ENCODE assay signal across 29 cellular contexts in the genomic region with DNA sequence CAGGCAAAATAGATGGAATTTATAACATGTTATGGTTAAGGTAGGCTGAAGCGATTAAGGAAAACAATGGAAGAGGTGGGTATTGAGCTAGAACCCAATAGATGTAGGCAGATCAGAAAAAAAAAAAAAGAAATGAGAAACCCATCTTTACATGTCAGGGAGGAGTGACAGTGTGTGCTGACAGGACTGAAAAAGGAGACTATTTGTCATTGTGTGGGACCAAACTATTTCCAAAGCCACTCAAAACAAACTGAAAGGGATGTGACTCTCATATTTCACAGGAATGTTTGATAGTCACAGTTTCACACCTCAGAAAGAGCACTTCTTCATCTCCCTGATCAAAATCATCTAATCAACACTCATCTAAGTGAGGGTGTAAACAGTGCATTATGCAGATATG.
"Had no signal": no experiment of that assay in that cellular context is flagged by ENCODE, and none has a peak within 500 bp of the region (broad histone marks: within the 10 kb centered on the region; RNA-seq: fewer than 3 reads in every experiment).

No MANE protein-coding gene starts in this region.

- DNase-seq: naive thymus-derived CD4-positive, alpha-beta T cell; natural killer cell; nucleus accumbens; pancreas; psoas muscle; right cardiac atrium; right lobe of liver; sigmoid colon; small intestine; stimulated activated CD4-positive, alpha-beta T cell treated with anti-CD3 and anti-CD28 coated beads, Interleukin-15, amount 100 ng/mL, for 24 hours; stimulated activated CD4-positive, alpha-beta T cell treated with anti-CD3 and anti-CD28 coated beads, Interleukin-2, amount 100 ng/mL, for 24 hours; stimulated activated CD4-positive, alpha-beta T cell treated with anti-CD3 and anti-CD28 coated beads, Interleukin-2, amount 100 ng/mL, for 48 hours; stimulated activated CD4-positive, alpha-beta T cell treated with anti-CD3 and anti-CD28 coated beads, Interleukin-4, amount 100 ng/mL, for 24 hours; stimulated activated naive CD4-positive, alpha-beta T cell; stimulated activated naive CD8-positive, alpha-beta T cell treated with anti-CD3 and anti-CD28 coated beads, Interleukin-15, amount 100 ng/mL, for 72 hours; stimulated activated naive CD8-positive, alpha-beta T cell treated with anti-CD3 and anti-CD28 coated beads, Interleukin-15, Interleukin-2, amounts not matched to agents 100 U/mL and 50 U/mL, for 24 hours; substantia nigra; testis; tibial artery; transverse colon; upper lobe of right lung; uterus had no signal

- ATAC-seq: naive thymus-derived CD4-positive, alpha-beta T cell; natural killer cell; pancreas; psoas muscle; right cardiac atrium; right lobe of liver; stimulated activated memory B cell treated with anti-CD40 and anti-IgM and Interleukin-4, amounts not matched to agents 10 μg/mL and 1 μg/mL and 100 μg/mL, for 72 hours; stimulated activated naive CD8-positive, alpha-beta T cell treated with anti-CD3 and anti-CD28 coated beads, Interleukin-15, amount 100 ng/mL, for 72 hours; stimulated activated naive CD8-positive, alpha-beta T cell treated with anti-CD3 and anti-CD28 coated beads, Interleukin-15, Interleukin-2, amounts not matched to agents 100 U/mL and 50 U/mL, for 24 hours; upper lobe of right lung had no signal

- H3K27ac Mint-ChIP-seq: naive thymus-derived CD4-positive, alpha-beta T cell; natural killer cell; nephron; progenitor cell of endocrine pancreas; stimulated activated memory B cell treated with anti-CD40 and anti-IgM and Interleukin-4, amounts not matched to agents 10 μg/mL and 1 μg/mL and 100 μg/mL, for 72 hours; stimulated activated naive CD8-positive, alpha-beta T cell treated with anti-CD3 and anti-CD28 coated beads, Interleukin-15, amount 100 ng/mL, for 72 hours; type B pancreatic cell had no signal

- H3K27me3 Mint-ChIP-seq: progenitor cell of endocrine pancreas; stimulated activated memory B cell treated with anti-CD40 and anti-IgM and Interleukin-4, amounts not matched to agents 10 μg/mL and 1 μg/mL and 100 μg/mL, for 72 hours had no signal

- H3K27me3 ChIP-seq: neutrophil, pancreas, right lobe of liver, sigmoid colon, testis, tibial artery, transverse colon, upper lobe of right lung, uterus had no signal

- H3K4me3 ChIP-seq: psoas muscle, right lobe of liver, sigmoid colon, suprapubic skin, testis, tibial artery, transverse colon, upper lobe of right lung, uterus had no signal

- FAIRE-seq: pancreas, small intestine had no signal

- H3K27ac ChIP-seq: neutrophil, pancreas, psoas muscle, right lobe of liver, sigmoid colon, suprapubic skin, testis, tibial artery, transverse colon, upper lobe of right lung, uterus had no signal

- H3K4me3 Mint-ChIP-seq: naive thymus-derived CD4-positive, alpha-beta T cell; natural killer cell; nephron; neural crest cell; stimulated activated memory B cell treated with anti-CD40 and anti-IgM and Interleukin-4, amounts not matched to agents 10 μg/mL and 1 μg/mL and 100 μg/mL, for 72 hours; stimulated activated naive CD8-positive, alpha-beta T cell treated with anti-CD3 and anti-CD28 coated beads, Interleukin-15, amount 100 ng/mL, for 72 hours; type B pancreatic cell had no signal

- H3K36me3 Mint-ChIP-seq: naive thymus-derived CD4-positive, alpha-beta T cell; natural killer cell; stimulated activated memory B cell treated with anti-CD40 and anti-IgM and Interleukin-4, amounts not matched to agents 10 μg/mL and 1 μg/mL and 100 μg/mL, for 72 hours; type B pancreatic cell had no signal

- H3K36me3 ChIP-seq: neutrophil, pancreas, right lobe of liver, sigmoid colon, suprapubic skin, tibial artery, transverse colon, upper lobe of right lung, uterus had no signal

- H3K9me3 Mint-ChIP-seq: naive thymus-derived CD4-positive, alpha-beta T cell; natural killer cell; stimulated activated memory B cell treated with anti-CD40 and anti-IgM and Interleukin-4, amounts not matched to agents 10 μg/mL and 1 μg/mL and 100 μg/mL, for 72 hours; stimulated activated naive CD8-positive, alpha-beta T cell treated with anti-CD3 and anti-CD28 coated beads, Interleukin-15, amount 100 ng/mL, for 72 hours; type B pancreatic cell had no signal

- H3K4me1 Mint-ChIP-seq: naive thymus-derived CD4-positive, alpha-beta T cell; natural killer cell; nephron; neural crest cell; stimulated activated memory B cell treated with anti-CD40 and anti-IgM and Interleukin-4, amounts not matched to agents 10 μg/mL and 1 μg/mL and 100 μg/mL, for 72 hours; stimulated activated naive CD8-positive, alpha-beta T cell treated with anti-CD3 and anti-CD28 coated beads, Interleukin-15, amount 100 ng/mL, for 72 hours had no signal

- H3K9me3 ChIP-seq: neutrophil, pancreas, psoas muscle, right lobe of liver, sigmoid colon, suprapubic skin, testis, tibial artery, transverse colon, upper lobe of right lung, uterus had no signal
